14 cellular contexts compared by ENCODE assay signal in genomic region chr6:150255840-150256239, GRCh38.
"Had no signal": no experiment of that assay in that cellular context is flagged by ENCODE, and none has a peak within 500 bp of the region (broad histone marks: within the 10 kb centered on the region; RNA-seq: fewer than 3 reads in every experiment).

No MANE protein-coding gene starts in this region.

- H3K4me1 ChIP-seq: lower lobe of right lung, neural progenitor cell, sigmoid colon had no signal

- H3K9me3 ChIP-seq: heart left ventricle, lower lobe of right lung, ovary, sigmoid colon, thyroid gland had no signal

- H3K36me3 ChIP-seq: cardiac muscle cell, heart left ventricle, lower lobe of right lung, neural progenitor cell, ovary, sigmoid colon, thyroid gland had no signal

- H3K27ac ChIP-seq: cardiac muscle cell, lower lobe of right lung, neural progenitor cell, ovary, sigmoid colon, thyroid gland had no signal

- H3K4me3 ChIP-seq: cardiac muscle cell, heart left ventricle, lower lobe of right lung, neural progenitor cell, ovary, sigmoid colon, thyroid gland had no signal

- ATAC-seq: heart left ventricle; lower lobe of right lung; stimulated activated memory B cell treated with anti-CD40 and anti-IgM and Interleukin-4, amounts not matched to agents 10 μg/mL and 1 μg/mL and 100 μg/mL, for 72 hours had no signal

- H2AFZ ChIP-seq: neural progenitor cell had no signal

- DNase-seq: activated CD4-positive, alpha-beta T cell treated with anti-CD3 and anti-CD28 coated beads, Interleukin-2, amount 10 ng/mL, durations not matched to agents 7 days and 5 days; activated CD4-positive, CD25-positive, alpha-beta regulatory T cell; activated CD8-positive, alpha-beta memory T cell treated with anti-CD3 and anti-CD28 coated beads for 24 hours; activated naive CD4-positive, alpha-beta T cell treated with anti-CD3 and anti-CD28 coated beads for 36 hours; heart left ventricle; immature natural killer cell; lower lobe of right lung; midbrain; ovary; sigmoid colon; thyroid gland had no signal

- H3K9ac ChIP-seq: neural progenitor cell had no signal

- H3K4me2 ChIP-seq: neural progenitor cell had no signal

- H3K27me3 ChIP-seq: cardiac muscle cell, neural progenitor cell, ovary, sigmoid colon, thyroid gland had no signal
